ENCODE assay signal across 15 cellular contexts in the genomic region with DNA sequence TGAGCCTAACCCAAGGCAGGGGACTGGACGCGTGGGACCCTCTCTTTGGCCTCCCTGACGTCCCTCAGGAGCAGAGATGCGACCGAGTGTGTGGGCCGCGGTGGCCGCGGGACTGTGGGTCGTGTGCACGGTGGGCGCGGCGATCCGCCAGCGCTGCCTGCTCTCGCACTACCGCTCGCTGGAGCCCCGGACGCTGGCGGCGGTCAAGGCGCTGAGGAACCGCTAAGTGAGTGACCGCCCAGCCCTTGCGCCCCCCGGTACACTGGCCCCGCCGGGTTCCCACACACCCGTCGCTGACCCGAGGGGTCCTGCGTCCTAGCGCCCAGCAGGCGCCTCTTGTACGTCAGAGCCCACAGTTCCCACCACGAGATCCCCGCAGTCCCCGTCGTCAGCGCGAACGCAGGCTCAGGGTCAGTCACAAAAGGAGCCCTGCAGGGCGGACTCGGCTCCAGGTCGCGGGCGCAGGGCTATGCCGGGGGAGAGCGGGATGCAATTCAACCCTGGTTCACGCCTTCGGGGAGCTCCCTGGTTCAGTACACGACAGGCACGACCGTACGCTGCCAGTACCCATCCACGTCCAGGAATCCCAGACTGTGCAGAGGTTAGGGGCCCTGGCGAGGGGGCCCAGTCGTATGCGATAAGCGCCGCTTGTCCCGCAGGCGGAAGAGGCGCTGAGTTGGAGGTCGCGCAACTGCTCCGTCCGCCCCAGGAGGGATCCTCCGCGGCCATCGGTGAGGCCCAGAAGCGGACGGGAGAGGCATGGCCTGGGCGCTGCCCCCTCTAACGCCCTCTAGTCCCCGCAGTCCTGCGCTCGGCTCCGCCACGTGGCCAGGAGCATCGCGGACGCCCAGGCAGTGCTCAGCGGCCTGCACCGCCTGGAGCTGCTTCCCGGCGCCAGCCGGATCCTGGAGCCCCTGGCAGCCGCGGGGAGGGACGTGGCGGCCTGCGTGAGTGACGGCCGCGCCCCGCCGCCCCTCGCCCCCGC. TPM values are rescaled to one million over a fixed set of nuclear protein-coding genes. Genes with fewer than 3 reads are reported as not detected.
A peak's percentile ranks its signal among the peaks of the same experiment; 100 is the strongest.
DNase-seq lines count a peak whose midpoint lies in the region; ATAC-seq and TF ChIP-seq lines count a peak whose summit lies in the region.
"Had no signal": no experiment of that assay in that cellular context is flagged by ENCODE, and none has a peak within 500 bp of the region (broad histone marks: within the 10 kb centered on the region; RNA-seq: fewer than 3 reads in every experiment).

No MANE protein-coding gene starts in this region.

- CTCF ChIA-PET in MCF 10A (lab: Yijun Ruan, JAX), result no interaction called here

- H3K79me1 ChIP-seq in trophoblast cell (ENCODE audit: low read length), result no peaks in the 10 kb centered on the region

- H3K27me3 Mint-ChIP-seq in MCF 10A (ENCODE audit: insufficient read depth, unreplicated experiment), result peaks cover 47% of the 10 kb centered on the region

- H3K23ac ChIP-seq in trophoblast cell (ENCODE audit: low read length), result no peak overlapping the region

- H3K9me3 Mint-ChIP-seq in MCF 10A (ENCODE audit: unreplicated experiment), result no peaks in the 10 kb centered on the region

- BruUV-seq in MCF 10A (replicated peaks; lab: Mats Ljungman, UMichigan), result no TSS peak

- H3K9ac ChIP-seq in trophoblast cell (ENCODE audit: low read length), result no peak overlapping the region

- no peak overlapping the region for H3K14ac ChIP-seq in trophoblast cell (ENCODE audit: low read length)

- no peak for ATAC-seq in HG02763 (IDR thresholded peaks at IDR 0.05; ENCODE audit: unreplicated experiment)

- H3K36me3 ChIP-seq in trophoblast cell (ENCODE audit: control insufficient read depth in 1 of 2, insufficient read depth in 2 of 2, low read length in 2 of 2), result no peaks in the 10 kb centered on the region
- no peaks in the 10 kb centered on the region for H3K36me3 ChIP-seq in tibial artery

- TF ChIP-seq CTCF in MCF 10A (IDR thresholded peaks at IDR 0.05; ENCODE audit: unreplicated experiment) (no peak), tibial artery (IDR thresholded peaks at IDR 0.05) (no peak)

- no peak overlapping the region for H2BK5ac ChIP-seq in trophoblast cell (ENCODE audit: low read depth, low read length, poor library complexity)

- no peak overlapping the region for H2BK120ac ChIP-seq in trophoblast cell (ENCODE audit: insufficient read depth, low read length, poor library complexity)

- no peak overlapping the region for H4K12ac ChIP-seq in trophoblast cell (ENCODE audit: low read depth, low read length)

- peak; percentile 54 for DNase-seq in NCI-H2227 (lab: John Stamatoyannopoulos, UW; ENCODE audit: unreplicated experiment)
- no peak for DNase-seq in NCI-H2227 treated with DMSO at 0.1 percent for 48 hours (lab: John Stamatoyannopoulos, UW)
- DNase-seq in SK-N-DZ (ENCODE audit: low spot score), result peak; percentile 52
- DNase-seq in iPS-NIHi11 (ENCODE audit: low spot score), result peak; percentile 67
- no peak for DNase-seq in trophoblast cell
- no peak for DNase-seq in MCF 10A (ENCODE audit: unreplicated experiment)
- DNase-seq in tibial artery, result no peak
- DNase-seq: erythroblast, MV-4-11 had no signal

- H2BK12ac ChIP-seq in trophoblast cell (ENCODE audit: low read length), result no peak overlapping the region

- no peaks in the 10 kb centered on the region for H3K36me3 Mint-ChIP-seq in MCF 10A (ENCODE audit: insufficient read depth, unreplicated experiment)

- H3K4me1 ChIP-seq in trophoblast cell (ENCODE audit: control insufficient read depth in 1 of 2, insufficient read depth in 2 of 2, low read length in 2 of 2), result peaks cover 0 to 12% of the 10 kb centered on the region in 2 experiments
- H3K4me1 ChIP-seq in tibial artery, result peaks cover 0 to 16% (median 5%) of the 10 kb centered on the region in 4 donors

- no CpG with 5 or more reads among the region's 102 CpGs for WGBS in trophoblast cell (ENCODE audit: extremely low coverage, insufficient coverage, insufficient read length)

- H3K4me1 Mint-ChIP-seq in MCF 10A (ENCODE audit: insufficient read depth, unreplicated experiment), result no peaks in the 10 kb centered on the region

- POLR2A ChIA-PET in MCF 10A (lab: Yijun Ruan, JAX), result no interaction called here

- peaks cover 9% of the 10 kb centered on the region for H3K9me3 ChIP-seq in trophoblast cell (ENCODE audit: insufficient read depth, low read depth, low read length)
- H3K9me3 ChIP-seq in tibial artery, result no peaks in the 10 kb centered on the region

- H2AK5ac ChIP-seq in trophoblast cell (ENCODE audit: low read length), result no peak overlapping the region

- H3K4me3 ChIP-seq in trophoblast cell (ENCODE audit: low read depth, low read length) (no peak overlapping the region), tibial artery (no peak overlapping the region)

- H3K27me3 ChIP-seq in trophoblast cell (ENCODE audit: insufficient read depth, low read length) (peaks cover 28% of the 10 kb centered on the region), tibial artery (peaks cover 0 to 80% of the 10 kb centered on the region in 2 donors)

- H3K18ac ChIP-seq in trophoblast cell (ENCODE audit: low read length), result no peak overlapping the region

- H3K27ac Mint-ChIP-seq in MCF 10A (ENCODE audit: low read depth, unreplicated experiment), result no peak overlapping the region
- H3K27ac Mint-ChIP-seq: T-helper 17 cell had no signal

- intact Hi-C loops in MCF 10A (cut with micrococcal nuclease) (no loop called here), tibial artery (cut with DNase I; ENCODE audit: low total_unique reads) (no loop called here)

- H2AFZ ChIP-seq in trophoblast cell (ENCODE audit: insufficient read depth, low read length, poor library complexity), result no peak overlapping the region

- peak overlapping the region; percentile 29 for H3K4me2 ChIP-seq in trophoblast cell (ENCODE audit: low read length)

- no peak overlapping the region for H3K4me3 Mint-ChIP-seq in MCF 10A (ENCODE audit: unreplicated experiment)

- H4K91ac ChIP-seq in trophoblast cell (ENCODE audit: low read depth, low read length), result no peak overlapping the region

- H3K79me2 ChIP-seq in trophoblast cell (ENCODE audit: control insufficient read depth, insufficient read depth, low read length, poor library complexity), result no peaks in the 10 kb centered on the region

- H3K27ac ChIP-seq in trophoblast cell (ENCODE audit: low read depth, low read length) (no peak overlapping the region), tibial artery (no peak overlapping the region)

- H3K4ac ChIP-seq in trophoblast cell (ENCODE audit: low read depth, low read length), result no peak overlapping the region

- no peak overlapping the region for H4K8ac ChIP-seq in trophoblast cell (ENCODE audit: low read depth, low read length)

RNA-seq across cellular contexts. Expression of gene IFNL2, which starts 3.6 kb away (rescaled TPM):
- polyA plus RNA-seq in SK-N-DZ (2014; cell fraction: cytosol; rRNA removed), result not detected in 2 replicates
- polyA plus RNA-seq in SK-N-DZ (2014; cell fraction: nucleus; rRNA removed), result not detected in 2 replicates
- polyA plus RNA-seq in trophoblast cell (2013), result 0.07 TPM in 1 of 2 replicates, not detected in the other
- not detected in 2 replicates for total RNA-seq in MCF 10A (2022)
- total RNA-seq: aorta, pulmonary artery endothelial cell, T-helper 17 cell, ureter had no signal
- polyA plus RNA-seq: aorta, keratinocyte had no signal

RNA-seq across cellular contexts. Expression of gene IFNL4, which starts 15.9 kb away (rescaled TPM):
- 0.70 TPM in 1 of 2 replicates, not detected in the other for polyA plus RNA-seq in SK-N-DZ (2014; cell fraction: cytosol; rRNA removed)
- polyA plus RNA-seq in SK-N-DZ (2014; cell fraction: nucleus; rRNA removed), result not detected in 2 replicates
- polyA plus RNA-seq in trophoblast cell (2013), result not detected in 2 replicates
- not detected in 2 replicates for total RNA-seq in MCF 10A (2022)
- total RNA-seq: aorta, pulmonary artery endothelial cell, T-helper 17 cell, ureter had no signal
- polyA plus RNA-seq: aorta, keratinocyte had no signal

RNA-seq across cellular contexts. Expression of gene IFNL3, which starts 19.8 kb away (rescaled TPM):
- polyA plus RNA-seq in SK-N-DZ (2014; cell fraction: cytosol; rRNA removed), result not detected in 2 replicates
- polyA plus RNA-seq in SK-N-DZ (2014; cell fraction: nucleus; rRNA removed), result not detected in 2 replicates
- 0.11 TPM in 1 of 2 replicates, not detected in the other for polyA plus RNA-seq in trophoblast cell (2013)
- not detected in 2 replicates for total RNA-seq in MCF 10A (2022)
- total RNA-seq: aorta, pulmonary artery endothelial cell, T-helper 17 cell, ureter had no signal
- polyA plus RNA-seq: aorta, keratinocyte had no signal

RNA-seq across cellular contexts. Expression of gene IFNL1, which starts 31.6 kb away (rescaled TPM):
- not detected in 2 replicates for polyA plus RNA-seq in SK-N-DZ (2014; cell fraction: cytosol; rRNA removed)
- polyA plus RNA-seq in SK-N-DZ (2014; cell fraction: nucleus; rRNA removed), result not detected in 2 replicates
- polyA plus RNA-seq in trophoblast cell (2013), result 0.12 and 0.18 TPM in 2 replicates
- total RNA-seq in MCF 10A (2022), result not detected in 2 replicates
- total RNA-seq: aorta, pulmonary artery endothelial cell, T-helper 17 cell, ureter had no signal
- polyA plus RNA-seq: aorta, keratinocyte had no signal

RNA-seq across cellular contexts. Expression of gene LRFN1, which starts 56.1 kb away (rescaled TPM):
- 1.9 and 3.1 TPM in 2 replicates for polyA plus RNA-seq in SK-N-DZ (2014; cell fraction: cytosol; rRNA removed)
- 1.2 and 1.7 TPM in 2 replicates for polyA plus RNA-seq in SK-N-DZ (2014; cell fraction: nucleus; rRNA removed)
- 2.1 and 2.7 TPM in 2 replicates for polyA plus RNA-seq in trophoblast cell (2013)
- 0.16 TPM in 1 of 2 replicates, not detected in the other for total RNA-seq in MCF 10A (2022)
- polyA plus RNA-seq: aorta had no signal

Comparison
In these comparisons a context has a peak if more than half of its experiments do, and no peak if none do; other contexts are left out.
1. DNase-seq: peak in NCI-H2227 (single experiment), SK-N-DZ (single experiment) and iPS-NIHi11 (single experiment); none in NCI-H2227 treated with DMSO at 0.1 percent for 48 hours (single experiment), trophoblast cell (0 of 2), MCF 10A (single experiment) and tibial artery (0 of 2).